In genomic region chr22:26977741-26978140, GRCh38 we compare ENCODE assay signal across 18 cellular contexts.
"Had no signal": no experiment of that assay in that cellular context is flagged by ENCODE, and none has a peak within 500 bp of the region (broad histone marks: within the 10 kb centered on the region; RNA-seq: fewer than 3 reads in every experiment).

No MANE protein-coding gene starts in this region.

- H3K4me1 Mint-ChIP-seq: activated B cell treated with CpG ODN at 0.5 μM for 24 hours; activated CD4-positive, alpha-beta T cell treated with anti-CD3 and anti-CD28 coated beads, Interleukin-2, amount 10 ng/mL, durations not matched to agents 7 days and 5 days; activated naive CD4-positive, alpha-beta T cell treated with anti-CD3 and anti-CD28 coated beads, Interleukin-2, amount 10 ng/mL, durations not matched to agents 7 days and 5 days; activated T-helper 17 cell treated with anti-CD3 and anti-CD28 coated beads, Interleukin-2, amount 50 U/mL, for 72 hours; neural crest cell had no signal

- DNase-seq: activated B cell treated with CpG ODN at 0.5 μM for 24 hours; activated CD4-positive, alpha-beta T cell treated with anti-CD3 and anti-CD28 coated beads, Interleukin-2, amount 10 ng/mL, durations not matched to agents 7 days and 5 days; activated CD8-positive, alpha-beta memory T cell treated with anti-CD3 and anti-CD28 coated beads for 24 hours; activated naive CD4-positive, alpha-beta T cell treated with anti-CD3 and anti-CD28 coated beads, Interleukin-2, amount 10 ng/mL, durations not matched to agents 7 days and 5 days; cerebellar nuclear complex; dorsolateral prefrontal cortex; glutamatergic neuron; left lung; thyroid gland had no signal

- H3K27ac Mint-ChIP-seq: activated B cell treated with CpG ODN at 0.5 μM for 24 hours; activated CD4-positive, alpha-beta T cell treated with anti-CD3 and anti-CD28 coated beads, Interleukin-2, amount 10 ng/mL, durations not matched to agents 7 days and 5 days; activated naive CD4-positive, alpha-beta T cell treated with anti-CD3 and anti-CD28 coated beads, Interleukin-2, amount 10 ng/mL, durations not matched to agents 7 days and 5 days; activated T-helper 17 cell treated with anti-CD3 and anti-CD28 coated beads, Interleukin-2, amount 50 U/mL, for 72 hours; brain; T-helper 1 cell treated with Interleukin-12 subunit alpha and Interleukin-12 subunit beta and Interleukin-4 antibody, amounts not matched to agents 30 μg/mL and 1 μg/mL, for 36 hours had no signal

- H3K9me3 Mint-ChIP-seq: activated CD4-positive, alpha-beta T cell treated with anti-CD3 and anti-CD28 coated beads, Interleukin-2, amount 10 ng/mL, durations not matched to agents 7 days and 5 days; activated naive CD4-positive, alpha-beta T cell treated with anti-CD3 and anti-CD28 coated beads, Interleukin-2, amount 10 ng/mL, durations not matched to agents 7 days and 5 days; neural crest cell; T-helper 1 cell treated with Interleukin-12 subunit alpha and Interleukin-12 subunit beta and Interleukin-4 antibody, amounts not matched to agents 30 μg/mL and 1 μg/mL, for 36 hours had no signal

- FAIRE-seq: endometrium, islet of Langerhans had no signal

- H3K27me3 Mint-ChIP-seq: activated CD4-positive, alpha-beta T cell treated with anti-CD3 and anti-CD28 coated beads, Interleukin-2, amount 10 ng/mL, durations not matched to agents 7 days and 5 days; activated naive CD4-positive, alpha-beta T cell treated with anti-CD3 and anti-CD28 coated beads, Interleukin-2, amount 10 ng/mL, durations not matched to agents 7 days and 5 days had no signal

- H3K4me3 Mint-ChIP-seq: activated B cell treated with CpG ODN at 0.5 μM for 24 hours; activated CD4-positive, alpha-beta T cell treated with anti-CD3 and anti-CD28 coated beads, Interleukin-2, amount 10 ng/mL, durations not matched to agents 7 days and 5 days; activated naive CD4-positive, alpha-beta T cell treated with anti-CD3 and anti-CD28 coated beads, Interleukin-2, amount 10 ng/mL, durations not matched to agents 7 days and 5 days; activated T-helper 17 cell treated with anti-CD3 and anti-CD28 coated beads, Interleukin-2, amount 50 U/mL, for 72 hours; brain; neural crest cell; T-helper 1 cell treated with Interleukin-12 subunit alpha and Interleukin-12 subunit beta and Interleukin-4 antibody, amounts not matched to agents 30 μg/mL and 1 μg/mL, for 36 hours had no signal

- ATAC-seq: activated T-helper 17 cell treated with anti-CD3 and anti-CD28 coated beads, Interleukin-2, amount 50 U/mL, for 72 hours; left lung had no signal

- H3K36me3 ChIP-seq: esophagus muscularis mucosa, left lung, thyroid gland, vagina had no signal

- H3K79me2 ChIP-seq: parathyroid adenoma had no signal

- H3K9ac ChIP-seq: parathyroid adenoma had no signal

- H3K4me3 ChIP-seq: dorsolateral prefrontal cortex, esophagus muscularis mucosa, left lung, thyroid gland, vagina had no signal

- H3K27me3 ChIP-seq: esophagus muscularis mucosa, thyroid gland, vagina had no signal

- H3K9me3 ChIP-seq: esophagus muscularis mucosa, left lung, thyroid gland, vagina had no signal

- H3K4me1 ChIP-seq: left lung, parathyroid adenoma, thyroid gland, vagina had no signal

- H3K36me3 Mint-ChIP-seq: activated naive CD4-positive, alpha-beta T cell treated with anti-CD3 and anti-CD28 coated beads, Interleukin-2, amount 10 ng/mL, durations not matched to agents 7 days and 5 days; brain had no signal

- H2AFZ ChIP-seq: parathyroid adenoma had no signal

- H3K27ac ChIP-seq: dorsolateral prefrontal cortex, esophagus muscularis mucosa, left lung, parathyroid adenoma, thyroid gland, vagina had no signal
